Comparison of ENCODE assay signal across 23 cellular contexts in the genomic region with DNA sequence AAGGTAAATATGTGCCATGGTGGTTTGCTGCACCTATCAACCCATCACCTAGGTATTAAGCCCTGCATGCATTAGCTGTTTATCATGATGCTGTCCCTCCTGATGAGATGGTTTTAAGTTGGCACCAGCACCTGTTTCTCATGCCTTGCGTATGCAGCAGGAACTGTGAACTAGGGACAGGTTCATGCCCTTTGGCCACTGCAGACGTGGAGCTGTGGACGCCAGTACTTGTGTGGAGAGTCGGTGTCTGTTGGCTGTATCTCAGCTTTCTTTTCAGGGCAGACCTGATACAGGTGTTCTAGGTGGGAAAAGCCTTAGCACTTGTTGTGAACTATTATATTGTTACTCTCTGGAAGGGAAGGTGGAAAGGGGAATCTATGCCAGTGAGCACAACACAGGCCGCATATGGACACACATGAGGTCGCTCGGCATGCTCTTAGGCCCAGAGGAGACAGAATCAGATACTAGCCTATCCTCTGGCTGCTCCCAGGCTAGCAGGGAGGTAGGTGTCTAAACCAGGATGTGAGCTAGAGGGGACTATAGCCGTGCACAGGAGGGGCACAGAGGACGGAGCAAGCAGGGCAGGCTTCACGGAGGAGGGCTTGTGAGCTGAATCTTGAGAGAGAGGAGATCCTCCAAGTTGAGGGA.
"Had no signal": no experiment of that assay in that cellular context is flagged by ENCODE, and none has a peak within 500 bp of the region (broad histone marks: within the 10 kb centered on the region; RNA-seq: fewer than 3 reads in every experiment).

No MANE protein-coding gene starts in this region.

- H2AFZ ChIP-seq: hepatocyte had no signal

- H3K36me3 ChIP-seq: prostate gland, suprapubic skin had no signal

- H3K27me3 Mint-ChIP-seq: activated naive CD8-positive, alpha-beta T cell; memory B cell; naive thymus-derived CD8-positive, alpha-beta T cell had no signal

- H3K9me3 ChIP-seq: body of pancreas, esophagus muscularis mucosa, left ventricle myocardium inferior, mucosa of descending colon, prostate gland, suprapubic skin had no signal

- DNase-seq: activated CD4-positive, alpha-beta T cell treated with anti-CD3 and anti-CD28 coated beads, Interleukin-2, amount 50 U/mL, for 1 hour; activated gamma-delta T cell; activated T-cell treated with anti-CD3 and anti-CD28 coated beads, Interleukin-2, amount 50 U/mL, for 4 hours; body of pancreas; cortex of kidney; effector CD4-positive, alpha-beta T cell; islet precursor cell; left ventricle myocardium inferior; mucosa of descending colon; naive thymus-derived CD8-positive, alpha-beta T cell; nucleus accumbens; right cardiac atrium; stimulated activated CD4-positive, alpha-beta T cell treated with anti-CD3 and anti-CD28 coated beads, Interleukin-4, amount 100 ng/mL, for 4 hours; stimulated activated CD8-positive, alpha-beta memory T cell treated with anti-CD3 and anti-CD28 coated beads, Interleukin-4, amount 100 ng/mL, for 48 hours; trophoblast cell had no signal

- H3K4me3 ChIP-seq: body of pancreas, esophagus muscularis mucosa, hepatocyte, left ventricle myocardium inferior, mucosa of descending colon, prostate gland, smooth muscle cell, suprapubic skin had no signal

- H3K27me3 ChIP-seq: body of pancreas, esophagus muscularis mucosa, hepatocyte, suprapubic skin had no signal

- ATAC-seq: body of pancreas; mucosa of descending colon; naive thymus-derived CD8-positive, alpha-beta T cell had no signal

- H3K4me2 ChIP-seq: hepatocyte, smooth muscle cell had no signal

- H3K27ac Mint-ChIP-seq: activated naive CD8-positive, alpha-beta T cell; memory B cell had no signal

- H3K9me3 Mint-ChIP-seq: activated T-cell treated with anti-CD3 and anti-CD28 coated beads, Interleukin-2, amount 50 U/mL, for 4 hours; memory B cell; naive thymus-derived CD8-positive, alpha-beta T cell; T-helper 2 cell treated with Interferon-gamma antibody and Interleukin-4, amounts not matched to agents 5 μg/mL and 100 μg/mL, for 36 hours had no signal

- H3K4me1 ChIP-seq: body of pancreas, prostate gland, suprapubic skin had no signal

- H3K27ac ChIP-seq: body of pancreas, esophagus muscularis mucosa, hepatocyte, left ventricle myocardium inferior, prostate gland, suprapubic skin had no signal

- H3K4me3 Mint-ChIP-seq: activated naive CD8-positive, alpha-beta T cell; activated T-cell treated with anti-CD3 and anti-CD28 coated beads, Interleukin-2, amount 50 U/mL, for 4 hours; memory B cell; T-helper 2 cell treated with Interferon-gamma antibody and Interleukin-4, amounts not matched to agents 5 μg/mL and 100 μg/mL, for 36 hours had no signal
